ENCODE assay signal across 16 cellular contexts in the genomic region with DNA sequence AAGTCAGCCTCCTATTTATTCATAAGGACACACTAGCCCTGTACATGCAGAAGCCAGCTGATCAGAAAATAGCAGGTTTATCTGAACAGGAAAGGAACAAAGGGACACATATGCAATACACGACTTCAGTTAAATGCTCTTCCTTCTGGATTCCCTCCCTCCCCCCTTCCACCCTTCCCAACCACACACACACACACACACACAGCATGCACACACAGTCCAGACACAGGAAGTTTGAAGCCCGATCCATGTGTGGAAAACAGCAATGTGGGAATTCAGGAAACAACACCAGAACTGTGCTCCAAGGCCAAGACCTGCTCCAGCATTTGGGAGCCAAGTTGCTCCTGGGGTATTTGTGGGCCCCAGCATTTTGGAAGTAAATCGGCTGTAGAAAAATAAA.
"Had no signal": no experiment of that assay in that cellular context is flagged by ENCODE, and none has a peak within 500 bp of the region (broad histone marks: within the 10 kb centered on the region; RNA-seq: fewer than 3 reads in every experiment).

No MANE protein-coding gene starts in this region.

- DNase-seq: activated CD4-positive, alpha-beta memory T cell treated with anti-CD3 and anti-CD28 coated beads for 36 hours; activated CD4-positive, alpha-beta T cell treated with anti-CD3 and anti-CD28 coated beads for 1 hour; activated effector memory CD4-positive, alpha-beta T cell treated with anti-CD3 and anti-CD28 coated beads, Interleukin-2, amount 50 U/mL, for 16 hours; activated T-cell treated with anti-CD3 and anti-CD28 coated beads, Interleukin-2, amount 50 U/mL, for 4 hours; amniotic stem cell; body of pancreas; glutamatergic neuron; naive thymus-derived CD8-positive, alpha-beta T cell; stimulated activated CD4-positive, alpha-beta T cell treated with anti-CD3 and anti-CD28 coated beads, Interleukin-4, amount 100 ng/mL, for 4 hours; stomach; T-cell; T1000 had no signal

- H3K27ac ChIP-seq: body of pancreas, esophagus muscularis mucosa, thoracic aorta, vagina had no signal

- H3K4me3 ChIP-seq: body of pancreas, esophagus muscularis mucosa, stomach, thoracic aorta, vagina had no signal

- ATAC-seq: activated naive CD4-positive, alpha-beta T cell treated with anti-CD3 and anti-CD28 coated beads, Interleukin-2, amount 50 U/mL, for 72 hours; activated T-cell treated with anti-CD3 and anti-CD28 coated beads, Interleukin-2, amount 50 U/mL, for 4 hours; body of pancreas; naive thymus-derived CD8-positive, alpha-beta T cell; T-cell had no signal

- H3K36me3 ChIP-seq: esophagus muscularis mucosa, stomach, thoracic aorta, vagina had no signal

- H3K4me1 ChIP-seq: body of pancreas, vagina had no signal

- H3K9me3 ChIP-seq: body of pancreas, esophagus muscularis mucosa, thoracic aorta, vagina had no signal

- H3K27me3 ChIP-seq: body of pancreas, esophagus muscularis mucosa had no signal
